Comparison of ENCODE assay signal across 12 cellular contexts in the genomic region with DNA sequence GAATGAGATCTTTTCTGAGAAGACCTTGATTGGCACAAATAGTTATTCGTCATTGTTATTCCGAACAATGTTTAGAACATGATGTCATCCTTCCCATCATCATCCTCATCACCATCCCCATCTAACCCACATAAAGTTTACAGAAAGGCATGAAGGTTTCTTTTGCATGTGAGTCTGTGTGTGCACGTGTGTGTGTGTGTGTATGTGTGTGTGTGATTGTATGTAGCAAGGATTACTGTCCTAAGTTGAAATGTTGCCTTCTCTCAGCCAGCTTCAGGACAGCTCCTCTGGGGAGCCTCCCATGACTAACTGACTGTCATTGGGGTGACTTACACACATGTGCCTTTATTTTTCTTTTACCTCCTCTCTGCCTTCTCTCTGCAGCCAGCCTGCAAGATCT.
DNase-seq lines count a peak whose midpoint lies in the region; ATAC-seq lines count a peak whose summit lies in the region.
"Had no signal": no experiment of that assay in that cellular context is flagged by ENCODE, and none has a peak within 500 bp of the region (broad histone marks: within the 10 kb centered on the region; RNA-seq: fewer than 3 reads in every experiment).

No MANE protein-coding gene starts in this region.

- peak; percentile 53 for DNase-seq in HCEC 1CT
- peak; percentile 22 for DNase-seq in glomerular visceral epithelial cell (ENCODE audit: extremely low spot score)
- DNase-seq in retina = no peak
- DNase-seq in Right ventricle myocardium superior = no peak
- no peak for DNase-seq in posterior vena cava (ENCODE audit: low spot score)
- DNase-seq: heart left ventricle, trophoblast cell had no signal

- H3K4me3 Mint-ChIP-seq in activated T-helper 17 cell treated with anti-CD3 and anti-CD28 coated beads, Interleukin-2, amount 50 U/mL, for 72 hours = peak overlapping the region; percentile 32

- peak overlapping the region in 2 of 10 experiments; percentile 28 to 39; a peak in 2 of 20 replicates for H3K4me3 ChIP-seq in BLaER1 treated with 17β-estradiol and CSF1 and Interleukin-3, amounts not matched to agents 10 nM and 100 nM
- H3K4me3 ChIP-seq: coronary artery, heart left ventricle, prostate gland had no signal

- H4K20me1 ChIP-seq in BLaER1 treated with 17β-estradiol and CSF1 and Interleukin-3, amounts not matched to agents 10 nM and 100 nM = peaks cover 0 to 60% (median 20%) of the 10 kb centered on the region in 11 experiments; a peak in 13 of 22 replicates

- H3K36me3 ChIP-seq in BLaER1 treated with 17β-estradiol and CSF1 and Interleukin-3, amounts not matched to agents 10 nM and 100 nM = no peaks in the 10 kb centered on the region
- H3K36me3 ChIP-seq: heart left ventricle, prostate gland had no signal

- peak overlapping the region in 1 of 11 experiments; percentile 26; a peak in 1 of 22 replicates for H3K9ac ChIP-seq in BLaER1 treated with 17β-estradiol and CSF1 and Interleukin-3, amounts not matched to agents 10 nM and 100 nM

- H3K27me3 Mint-ChIP-seq in activated T-helper 17 cell treated with anti-CD3 and anti-CD28 coated beads, Interleukin-2, amount 50 U/mL, for 72 hours = no peaks in the 10 kb centered on the region

- H3K27ac Mint-ChIP-seq in activated T-helper 17 cell treated with anti-CD3 and anti-CD28 coated beads, Interleukin-2, amount 50 U/mL, for 72 hours = peak overlapping the region; percentile 55

- H3K9me3 Mint-ChIP-seq in activated T-helper 17 cell treated with anti-CD3 and anti-CD28 coated beads, Interleukin-2, amount 50 U/mL, for 72 hours = no peaks in the 10 kb centered on the region

- H3K4me1 Mint-ChIP-seq in activated T-helper 17 cell treated with anti-CD3 and anti-CD28 coated beads, Interleukin-2, amount 50 U/mL, for 72 hours = peaks cover 34% of the 10 kb centered on the region

- H3K27me3 ChIP-seq in BLaER1 treated with 17β-estradiol and CSF1 and Interleukin-3, amounts not matched to agents 10 nM and 100 nM = peaks cover 85 to 96% (median 94%) of the 10 kb centered on the region in 11 experiments
- H3K27me3 ChIP-seq: heart left ventricle had no signal

- H3K4me2 ChIP-seq in BLaER1 treated with 17β-estradiol and CSF1 and Interleukin-3, amounts not matched to agents 10 nM and 100 nM = peak overlapping the region; percentile 39 to 94 (median 71)

- peaks cover 16 to 22% (median 18%) of the 10 kb centered on the region in 11 experiments for H3K9me3 ChIP-seq in BLaER1 treated with 17β-estradiol and CSF1 and Interleukin-3, amounts not matched to agents 10 nM and 100 nM (replicated peaks in 1 of 11)
- H3K9me3 ChIP-seq: heart left ventricle, prostate gland had no signal

- intact Hi-C loops in Right ventricle myocardium superior (cut with DNase I) (no loop called here), posterior vena cava (cut with DNase I) (no loop called here)

- H3K27ac ChIP-seq in BLaER1 treated with 17β-estradiol and CSF1 and Interleukin-3, amounts not matched to agents 10 nM and 100 nM = peak overlapping the region in 3 of 11 experiments; percentile 16 to 63 (median 32); a peak in 6 of 22 replicates
- H3K27ac ChIP-seq: coronary artery, prostate gland had no signal

- peak; percentile 58 for ATAC-seq in activated T-helper 17 cell treated with anti-CD3 and anti-CD28 coated beads, Interleukin-2, amount 50 U/mL, for 72 hours (replicated peaks)
- no peak for ATAC-seq in HG02798 (IDR thresholded peaks at IDR 0.05; ENCODE audit: poor library complexity, unreplicated experiment)
- ATAC-seq in Right ventricle myocardium superior (ENCODE audit: poor library complexity) = no peak
- ATAC-seq: heart left ventricle had no signal

- H3K4me1 ChIP-seq in BLaER1 treated with 17β-estradiol and CSF1 and Interleukin-3, amounts not matched to agents 10 nM and 100 nM = peaks cover 7 to 79% (median 23%) of the 10 kb centered on the region in 10 experiments
- H3K4me1 ChIP-seq: prostate gland had no signal

- no peaks in the 10 kb centered on the region for H3K36me3 Mint-ChIP-seq in activated T-helper 17 cell treated with anti-CD3 and anti-CD28 coated beads, Interleukin-2, amount 50 U/mL, for 72 hours (ENCODE audit: low read depth)

Comparison
In these comparisons a context has a peak if more than half of its experiments do, and no peak if none do; other contexts are left out.
1. DNase-seq: peak in HCEC 1CT (single experiment) and glomerular visceral epithelial cell (single experiment); none in retina (single experiment), Right ventricle myocardium superior (single experiment) and posterior vena cava (single experiment).